2 cellular contexts compared by ENCODE assay signal in genomic region chr1:39816431-39817090, GRCh38.
TF ChIP-seq lines count a peak whose summit lies in the region.

No MANE protein-coding gene starts in this region.

TF ChIP-seq in GM12891, 5 proteins besides CTCF, POLR2A, EP300 and RAD21 (continued from another document):
- no peak for TF ChIP-seq SPI1 (IDR thresholded peaks at IDR 0.05; ENCODE audit: low read depth, low read length)
- no peak for TF ChIP-seq POU2F2 (IDR thresholded peaks at IDR 0.05; ENCODE audit: low read depth, low read length)

TF ChIP-seq in GM12878, 131 proteins besides CTCF, POLR2A, EP300 and RAD21 (continued from another document and continues in another):
- TF ChIP-seq CUX1 (IDR thresholded peaks at IDR 0.05; ENCODE audit: insufficient replicate concordance, low read depth, low read length) = no peak
- no peak; the same call in 1 of the 2 replicates for TF ChIP-seq IKZF1 (conservative IDR thresholded peaks at IDR 0.05)
- no peak for TF ChIP-seq MEF2B (IDR thresholded peaks at IDR 0.05; ENCODE audit: partially characterized antibody, poor library complexity, severe bottlenecking)
- TF ChIP-seq NFYA (IDR thresholded peaks at IDR 0.05; ENCODE audit: borderline replicate concordance, low read depth, low read length) = no peak
- TF ChIP-seq MYC (IDR thresholded peaks at IDR 0.05; ENCODE audit: insufficient read depth, insufficient read length, insufficient replicate concordance, low read length, severe bottlenecking) = no peak
- no peak for TF ChIP-seq ATF3 (IDR thresholded peaks at IDR 0.05; ENCODE audit: borderline replicate concordance, extremely low read depth, low read depth, low read length)
- 0 out of 2 replicates have a peak, but pooled peaks have one; percentile 51 for TF ChIP-seq TCF12 (IDR thresholded peaks at IDR 0.05; ENCODE audit: low read depth, low read length)
- peak; percentile 91 for TF ChIP-seq ATF7 (IDR thresholded peaks at IDR 0.05; ENCODE audit: low read depth)
- TF ChIP-seq HSF1 (IDR thresholded peaks at IDR 0.05; ENCODE audit: low read depth, low read length) = no peak
- TF ChIP-seq LARP7 (IDR thresholded peaks at IDR 0.05) = peak; percentile 53; the same call in 1 of the 2 replicates
- TF ChIP-seq FOXM1 (IDR thresholded peaks at IDR 0.05; ENCODE audit: low read depth, low read length) = no peak
- TF ChIP-seq EZH2 (IDR thresholded peaks at IDR 0.05; ENCODE audit: borderline replicate concordance, control insufficient read depth, low read depth, low read length) = no peak
- no peak for TF ChIP-seq FOS (IDR thresholded peaks at IDR 0.05; ENCODE audit: borderline replicate concordance, extremely low read depth, insufficient read length)
- no peak for TF ChIP-seq ZZZ3 (IDR thresholded peaks at IDR 0.05; ENCODE audit: control insufficient read depth, insufficient read length, low read depth)
- TF ChIP-seq SREBF2 (IDR thresholded peaks at IDR 0.05; ENCODE audit: low read length) = no peak
- TF ChIP-seq SMC3 (IDR thresholded peaks at IDR 0.05; ENCODE audit: borderline replicate concordance, low read length) = peak; percentile 70
- TF ChIP-seq RELB (IDR thresholded peaks at IDR 0.05; ENCODE audit: low read depth) = no peak
- TF ChIP-seq JUNB (IDR thresholded peaks at IDR 0.05) = no peak
- no peak for TF ChIP-seq HDAC2 (IDR thresholded peaks at IDR 0.05)
- TF ChIP-seq E4F1 (IDR thresholded peaks at IDR 0.05; ENCODE audit: borderline replicate concordance, partially characterized antibody) = no peak
- TF ChIP-seq SMARCA5 (IDR thresholded peaks at IDR 0.05) = peak; percentile 65; the same call in 1 of the 2 replicates
- no peak for TF ChIP-seq KAT2A (conservative IDR thresholded peaks at IDR 0.05; ENCODE audit: control insufficient read depth, low read depth, low read length)
- TF ChIP-seq NFIC (IDR thresholded peaks at IDR 0.05; ENCODE audit: low read depth, low read length) = no peak
- no peak for TF ChIP-seq RAD51 (IDR thresholded peaks at IDR 0.05)
- no peak for TF ChIP-seq BCLAF1 (IDR thresholded peaks at IDR 0.05)
- TF ChIP-seq PKNOX1 (IDR thresholded peaks at IDR 0.05) = no peak
- no peak for TF ChIP-seq CHD1 (IDR thresholded peaks at IDR 0.05; ENCODE audit: low read depth, low read length)
- no peak for TF ChIP-seq RBBP5 (conservative IDR thresholded peaks at IDR 0.05)
- peak; percentile 47; the same call in 1 of the 2 replicates for TF ChIP-seq YY1 (IDR thresholded peaks at IDR 0.05; ENCODE audit: low read depth, low read length)
- no peak for TF ChIP-seq TCF7 (IDR thresholded peaks at IDR 0.05; ENCODE audit: borderline replicate concordance)
- TF ChIP-seq ELK1 (IDR thresholded peaks at IDR 0.05; ENCODE audit: low read depth, low read length) = no peak
- no peak for TF ChIP-seq STAT1 (conservative IDR thresholded peaks at IDR 0.05)
- no peak for TF ChIP-seq USF1 (IDR thresholded peaks at IDR 0.05; ENCODE audit: borderline replicate concordance, extremely low read length, insufficient read depth, low read depth, low read length)
- no peak for TF ChIP-seq E2F4 (IDR thresholded peaks at IDR 0.05; ENCODE audit: low read depth, low read length)
- 0 out of 2 replicates have a peak, but pooled peaks have one; percentile 20 for TF ChIP-seq DPF2 (IDR thresholded peaks at IDR 0.05)
- TF ChIP-seq POLR2AphosphoS5 (IDR thresholded peaks at IDR 0.05; ENCODE audit: low read length) = no peak
- TF ChIP-seq NR2F1 (conservative IDR thresholded peaks at IDR 0.05) = peak; percentile 71
- no peak for TF ChIP-seq MTA3 (IDR thresholded peaks at IDR 0.05; ENCODE audit: borderline replicate concordance, low read length)
- TF ChIP-seq HDAC6 (IDR thresholded peaks at IDR 0.05; ENCODE audit: unreplicated experiment) = no peak
- TF ChIP-seq SUZ12 (IDR thresholded peaks at IDR 0.05; ENCODE audit: unreplicated experiment) = no peak
- no peak for TF ChIP-seq RCOR1 (conservative IDR thresholded peaks at IDR 0.05; ENCODE audit: low read depth, low read length)
- no peak for TF ChIP-seq SREBF1 (IDR thresholded peaks at IDR 0.05; ENCODE audit: low read length)
